In the genomic region with DNA sequence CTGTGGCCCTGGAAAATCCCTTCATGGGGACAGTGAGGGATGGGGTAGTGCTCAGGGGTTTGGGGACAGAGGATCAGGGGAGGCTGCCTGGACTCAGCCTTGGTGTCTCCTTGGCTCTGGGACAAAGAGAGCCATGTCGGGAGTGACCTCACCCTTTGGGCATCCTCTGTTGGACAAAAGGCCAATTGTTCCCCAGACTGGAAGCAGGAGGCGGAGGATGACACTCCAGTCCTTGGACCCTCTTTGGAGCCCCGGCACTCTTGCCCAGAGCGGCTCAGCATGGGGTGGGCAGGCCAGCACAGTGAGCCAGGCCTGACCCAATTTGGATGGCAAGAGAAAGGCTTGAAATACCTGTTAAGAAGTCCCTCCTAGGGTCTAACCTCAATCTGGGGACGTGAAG, we compare ENCODE assay signal across 15 cellular contexts. TPM values are rescaled to one million over a fixed set of nuclear protein-coding genes. Genes with fewer than 3 reads are reported as not detected.
A peak's percentile ranks its signal among the peaks of the same experiment; 100 is the strongest.
DNase-seq lines count a peak whose midpoint lies in the region; ATAC-seq and TF ChIP-seq lines count a peak whose summit lies in the region.
"Had no signal": no experiment of that assay in that cellular context is flagged by ENCODE, and none has a peak within 500 bp of the region (broad histone marks: within the 10 kb centered on the region; RNA-seq: fewer than 3 reads in every experiment).

No MANE protein-coding gene starts in this region.

- peaks cover 22 to 27% of the 10 kb centered on the region in 2 experiments; a peak in 3 of 4 replicates for H3K4me1 ChIP-seq in SK-N-SH (ENCODE audit: control insufficient read depth in 1 of 2, insufficient read depth in 2 of 2, low read depth in 1 of 2, low read length in 1 of 2)
- H3K4me1 ChIP-seq in mucosa of descending colon (ENCODE audit: low read depth) = no peaks in the 10 kb centered on the region
- no peaks in the 10 kb centered on the region for H3K4me1 ChIP-seq in colonic mucosa

- no peaks in the 10 kb centered on the region for H3K79me2 ChIP-seq in SK-N-SH (ENCODE audit: insufficient read depth)

- CTCF ChIA-PET in SK-N-SH (lab: Yijun Ruan, JAX) = interaction anchor here (0.7 to 9.2 kb wide), 10 partner anchors 9 to 543 kb away, joined by 3 to 96 read pairs (median 4); partner anchors contain the start of gene NGFR

- DNase-seq in ELR (ENCODE audit: low read depth) = peak; percentile 83
- DNase-seq in SK-N-SH = no peak
- DNase-seq in globus pallidus (ENCODE audit: low spot score) = peak; percentile 89
- DNase-seq in posterior vena cava (ENCODE audit: low spot score) = peak; percentile 40
- no peak for DNase-seq in activated naive CD8-positive, alpha-beta T cell treated with anti-CD3 and anti-CD28 coated beads for 36 hours
- no peak for DNase-seq in mucosa of descending colon
- DNase-seq in colonic mucosa = no peak
- DNase-seq: activated B cell treated with CpG ODN at 0.5 μM for 24 hours, GF-D8, GOT3, naive B cell had no signal

- no peaks in the 10 kb centered on the region for H3K9me2 ChIP-seq in SK-N-SH

- no peak for TF ChIP-seq CTCF in SK-N-SH (IDR thresholded peaks at IDR 0.05)
- no peak for TF ChIP-seq CTCF in mucosa of descending colon (IDR thresholded peaks at IDR 0.05)
- no peak for TF ChIP-seq CTCF in colonic mucosa (IDR thresholded peaks at IDR 0.05)

- H3K4me3 ChIP-seq in SK-N-SH (ENCODE audit: low read depth in 2 of 2, low read length in 1 of 2) (no peak overlapping the region), mucosa of descending colon (no peak overlapping the region), colonic mucosa (no peak overlapping the region)
- H3K4me3 ChIP-seq: skin epidermis had no signal

- no peaks in the 10 kb centered on the region for H3K9me3 ChIP-seq in SK-N-SH
- H3K9me3 ChIP-seq in mucosa of descending colon = no peaks in the 10 kb centered on the region
- no peaks in the 10 kb centered on the region for H3K9me3 ChIP-seq in colonic mucosa

- no peak for TF ChIP-seq RAD21 in SK-N-SH (IDR thresholded peaks at IDR 0.05; ENCODE audit: low read length)

- no peaks in the 10 kb centered on the region for H3K36me3 Mint-ChIP-seq in activated naive CD8-positive, alpha-beta T cell treated with anti-CD3 and anti-CD28 coated beads for 36 hours
- H3K36me3 Mint-ChIP-seq: naive B cell had no signal

- H2AFZ ChIP-seq in SK-N-SH (ENCODE audit: low read depth) = peak overlapping the region; percentile 71; the same call in 1 of the 2 replicates

- H3K4me1 Mint-ChIP-seq in activated naive CD8-positive, alpha-beta T cell treated with anti-CD3 and anti-CD28 coated beads for 36 hours = peaks cover 4% of the 10 kb centered on the region
- H3K4me1 Mint-ChIP-seq: activated B cell treated with CpG ODN at 0.5 μM for 24 hours, naive B cell had no signal

- peaks cover 26% of the 10 kb centered on the region for H3K27me3 Mint-ChIP-seq in activated naive CD8-positive, alpha-beta T cell treated with anti-CD3 and anti-CD28 coated beads for 36 hours

- H3K36me3 ChIP-seq in SK-N-SH (replicated peaks in 1 of 2; ENCODE audit: control insufficient read depth in 1 of 2, insufficient read depth in 2 of 2, low read length in 1 of 2) (no peaks in the 10 kb centered on the region), mucosa of descending colon (ENCODE audit: low read depth) (no peaks in the 10 kb centered on the region), colonic mucosa (no peaks in the 10 kb centered on the region)

- peak overlapping the region in 1 of 2 experiments; percentile 47; a peak in 2 of 4 replicates for H3K27ac ChIP-seq in SK-N-SH (ENCODE audit: low read depth in 2 of 2, low read length in 1 of 2)
- no peak overlapping the region for H3K27ac ChIP-seq in colonic mucosa
- H3K27ac ChIP-seq: HL-60, skin epidermis had no signal

- H3K9ac ChIP-seq in SK-N-SH = no peak overlapping the region; the same call in 1 of the 2 replicates
- no peak overlapping the region for H3K9ac ChIP-seq in colonic mucosa (ENCODE audit: low read depth in 2 of 2, low read length in 2 of 2)

- no peak overlapping the region for H3K27ac Mint-ChIP-seq in activated naive CD8-positive, alpha-beta T cell treated with anti-CD3 and anti-CD28 coated beads for 36 hours
- H3K27ac Mint-ChIP-seq: activated B cell treated with CpG ODN at 0.5 μM for 24 hours; dendritic cell treated with granulocyte-macrophage colony-stimulating factor and Interleukin-4, amounts not matched to agents 40 ng/mL and 50 ng/mL, for 4 days; naive B cell had no signal

- no peaks in the 10 kb centered on the region for H4K20me1 ChIP-seq in SK-N-SH (ENCODE audit: insufficient read depth)

- peak overlapping the region; percentile 25 for H3K4me2 ChIP-seq in SK-N-SH

- 46% methylated on average over 5 of the region's 5 CpGs for WGBS in SK-N-SH (ENCODE audit: low lambda C conversion rate)

- ATAC-seq in HG02623 (IDR thresholded peaks at IDR 0.05; ENCODE audit: unreplicated experiment) (no peak), mucosa of descending colon (no peak)

- H3K9me3 Mint-ChIP-seq in activated naive CD8-positive, alpha-beta T cell treated with anti-CD3 and anti-CD28 coated beads for 36 hours = no peaks in the 10 kb centered on the region
- H3K9me3 Mint-ChIP-seq: activated B cell treated with CpG ODN at 0.5 μM for 24 hours; dendritic cell treated with granulocyte-macrophage colony-stimulating factor and Interleukin-4, amounts not matched to agents 40 ng/mL and 50 ng/mL, for 4 days; naive B cell had no signal

- no peak overlapping the region for H3K4me3 Mint-ChIP-seq in activated naive CD8-positive, alpha-beta T cell treated with anti-CD3 and anti-CD28 coated beads for 36 hours
- H3K4me3 Mint-ChIP-seq: activated B cell treated with CpG ODN at 0.5 μM for 24 hours; dendritic cell treated with granulocyte-macrophage colony-stimulating factor and Interleukin-4, amounts not matched to agents 40 ng/mL and 50 ng/mL, for 4 days; naive B cell had no signal

- H3K27me3 ChIP-seq in SK-N-SH (ENCODE audit: insufficient read depth) = no peaks in the 10 kb centered on the region
- peaks cover 3% of the 10 kb centered on the region for H3K27me3 ChIP-seq in colonic mucosa

- POLR2A ChIA-PET in SK-N-SH (lab: Yijun Ruan, JAX) = no interaction called here

- no peaks in the 10 kb centered on the region for H3F3A ChIP-seq in SK-N-SH (replicated peaks; ENCODE audit: insufficient read depth)

- intact Hi-C loops in posterior vena cava (cut with DNase I) (no loop called here), mucosa of descending colon (cut with DNase I, micrococcal nuclease) (no loop called here), colonic mucosa (cut with DNase I) (no loop called here)

- TF ChIP-seq EP300 in SK-N-SH (IDR thresholded peaks at IDR 0.05; ENCODE audit: borderline replicate concordance in 1 of 2, low read depth in 1 of 2, low read length in 1 of 2) = no peak; a peak in 1 of 4 replicates

TF ChIP-seq in SK-N-SH, 30 proteins besides CTCF, POLR2A, EP300 and RAD21:
- TF ChIP-seq, protein P1, sequence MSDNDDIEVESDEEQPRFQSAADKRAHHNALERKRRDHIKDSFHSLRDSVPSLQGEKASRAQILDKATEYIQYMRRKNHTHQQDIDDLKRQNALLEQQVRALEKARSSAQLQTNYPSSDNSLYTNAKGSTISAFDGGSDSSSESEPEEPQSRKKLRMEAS (IDR thresholded peaks at IDR 0.05; ENCODE audit: low read depth) = peak; percentile 52; the same call in 1 of the 2 replicates
- peak; percentile 78 for TF ChIP-seq NFIC (IDR thresholded peaks at IDR 0.05; ENCODE audit: borderline replicate concordance)
- no peak for TF ChIP-seq EZH2phosphoT487 (IDR thresholded peaks at IDR 0.05; ENCODE audit: borderline replicate concordance, low read depth)
- peak; percentile 45; the same call in 1 of the 2 replicates for TF ChIP-seq TCF12 (IDR thresholded peaks at IDR 0.05)
TF ChIP-seq in SK-N-SH: peak in this region for 3.

RNA-seq across cellular contexts. Expression of gene PHB1, which starts 39.4 kb away (rescaled TPM):
- polyA plus RNA-seq in SK-N-SH (2012; rRNA removed) = 379 and 477 TPM in 2 replicates
- 290 and 388 TPM in 2 replicates for polyA plus RNA-seq in SK-N-SH (2012; cell fraction: cytosol; rRNA removed)
- polyA plus RNA-seq in SK-N-SH (2012; cell fraction: nucleus; rRNA removed) = 173 and 230 TPM in 2 replicates
- total RNA-seq in posterior vena cava (100 to 1,000 TPM; 102 to 111 TPM), mucosa of descending colon (100 to 1,000 TPM; 173 to 227 (median 216) TPM), colonic mucosa (100 to 1,000 TPM; 229 to 487 TPM)
- total RNA-seq in activated naive CD8-positive, alpha-beta T cell treated with anti-CD3 and anti-CD28 coated beads for 36 hours = 100 to 1,000 TPM; 441 to 451 TPM

RNA-seq across cellular contexts. Expression of gene NGFR, which starts 41.0 kb away (rescaled TPM):
- polyA plus RNA-seq in SK-N-SH (2012; rRNA removed) = 0.44 and 0.76 TPM in 2 replicates
- polyA plus RNA-seq in SK-N-SH (2012; cell fraction: cytosol; rRNA removed) = 0.37 and 0.59 TPM in 2 replicates
- polyA plus RNA-seq in SK-N-SH (2012; cell fraction: nucleus; rRNA removed) = 0.52 and 0.66 TPM in 2 replicates
- 10 to 100 TPM; 35.7 to 69.9 TPM for total RNA-seq in posterior vena cava
- total RNA-seq in activated naive CD8-positive, alpha-beta T cell treated with anti-CD3 and anti-CD28 coated beads for 36 hours = under 1 TPM in 1 of 2 experiments, not detected in 1; 0.16 TPM
- total RNA-seq in mucosa of descending colon = 10 to 100 TPM in 1 of 3 donors, 1 to 10 TPM in 2; 1.0 to 11.9 (median 2.0) TPM
- 1 to 10 TPM in 1 of 2 donors, under 1 TPM in 1; 0.49 to 2.7 TPM for total RNA-seq in colonic mucosa

Comparison
In these comparisons a context has a peak if more than half of its experiments do, and no peak if none do; other contexts are left out.
1. DNase-seq: peak in ELR (single experiment), globus pallidus (single experiment) and posterior vena cava (single experiment); none in SK-N-SH (single experiment), activated naive CD8-positive, alpha-beta T cell treated with anti-CD3 and anti-CD28 coated beads for 36 hours (single experiment), mucosa of descending colon (0 of 3) and colonic mucosa (single experiment).